Comparison of ENCODE assay signal across 8 cellular contexts in genomic region chrX:107659768-107660167, GRCh38. TPM values are rescaled to one million over a fixed set of nuclear protein-coding genes. Genes with fewer than 3 reads are reported as not detected.
DNase-seq lines count a peak whose midpoint lies in the region; ATAC-seq and TF ChIP-seq lines count a peak whose summit lies in the region.

No MANE protein-coding gene starts in this region.

- no peaks in the 10 kb centered on the region for H3K9me3 ChIP-seq in IMR-90 (ENCODE audit: control insufficient read depth, insufficient read depth, low read length)

- WGBS in IMR-90 (ENCODE audit: extremely low coverage in 2 of 2, insufficient read length in 1 of 2), 2 experiments, result no CpG with 5 or more reads among the region's 1 CpG

- TF ChIP-seq POLR2A in IMR-90 (IDR thresholded peaks at IDR 0.05; ENCODE audit: low read depth, low read length), result no peak

- no peaks in the 10 kb centered on the region for H3K36me3 ChIP-seq in IMR-90 (ENCODE audit: control insufficient read depth, insufficient read depth, low read length)

- peaks cover 3% of the 10 kb centered on the region for H3K27me3 ChIP-seq in IMR-90 (ENCODE audit: control insufficient read depth, insufficient read depth, low read length)

- H3K4me1 Mint-ChIP-seq in stimulated activated effector memory CD8-positive, alpha-beta T cell treated with anti-CD3 and anti-CD28 coated beads, Interleukin-12 subunit alpha, Interleukin-12 subunit beta, amount 100 ng/mL, for 72 hours, result peaks cover 9% of the 10 kb centered on the region

- H3K36me3 Mint-ChIP-seq in stimulated activated effector memory CD8-positive, alpha-beta T cell treated with anti-CD3 and anti-CD28 coated beads, Interleukin-12 subunit alpha, Interleukin-12 subunit beta, amount 100 ng/mL, for 72 hours, result peaks cover under 1% of the 10 kb centered on the region

- H3K4ac ChIP-seq in IMR-90 (ENCODE audit: low read depth, low read length), result no peak overlapping the region

- no peak overlapping the region for H3K18ac ChIP-seq in IMR-90 (ENCODE audit: low read depth, low read length)

- POLR2A ChIA-PET in IMR-90 (lab: Charles Lee; ENCODE audit: unreplicated experiment), result no interaction called here

- no TSS peak for BruUV-seq in IMR-90 (replicated peaks; lab: Mats Ljungman, UMichigan)

- no peak overlapping the region for H3K14ac ChIP-seq in IMR-90 (replicated peaks; ENCODE audit: low read depth, low read length)

- no peak overlapping the region for H4K91ac ChIP-seq in IMR-90 (ENCODE audit: insufficient read depth, low read depth, low read length)

- in situ Hi-C loops in IMR-90 (cut with MboI; ENCODE audit: low sequenced_read_pairs), result loop anchor here (5.0 to 10.0 kb wide), 2 partner anchors 118 to 415 kb away; partner anchors contain the start of genes NCBP2L and TSC22D3

- peak; percentile 73 for TF ChIP-seq RAD21 in IMR-90 (IDR thresholded peaks at IDR 0.05; ENCODE audit: low read length)

- H2AK9ac ChIP-seq in IMR-90 (replicated peaks; ENCODE audit: low read depth, low read length, poor library complexity), result no peak overlapping the region

- TF ChIP-seq CTCF in IMR-90 (conservative IDR thresholded peaks at IDR 0.05; ENCODE audit: low read depth, low read length), result peak; percentile 80

- no peak overlapping the region for H2AFZ ChIP-seq in IMR-90 (replicated peaks; ENCODE audit: low read length, poor library complexity)

- no peak overlapping the region for H3K4me3 ChIP-seq in IMR-90 (ENCODE audit: insufficient read depth, low read depth, low read length)

- H4K20me1 ChIP-seq in IMR-90 (ENCODE audit: insufficient read depth, low read length), result peaks cover 6% of the 10 kb centered on the region; the same call in 1 of the 2 replicates

- H3K23ac ChIP-seq in IMR-90 (ENCODE audit: low read depth, low read length), result no peak overlapping the region

- H2BK120ac ChIP-seq in IMR-90 (ENCODE audit: low read depth, low read length), result no peak overlapping the region

- no peaks in the 10 kb centered on the region for H3K9me3 Mint-ChIP-seq in stimulated activated effector memory CD8-positive, alpha-beta T cell treated with anti-CD3 and anti-CD28 coated beads, Interleukin-12 subunit alpha, Interleukin-12 subunit beta, amount 100 ng/mL, for 72 hours

- H4K5ac ChIP-seq in IMR-90 (ENCODE audit: low read depth, low read length), result no peak overlapping the region

- H4K8ac ChIP-seq in IMR-90 (ENCODE audit: low read depth in 2 of 2, low read length in 2 of 2), result no peak overlapping the region

- H2BK5ac ChIP-seq in IMR-90 (ENCODE audit: low read depth, low read length, poor library complexity, severe bottlenecking), result no peak overlapping the region

- peaks cover 4% of the 10 kb centered on the region; the same call in 1 of the 2 replicates for H3K9me1 ChIP-seq in IMR-90 (ENCODE audit: insufficient read depth, low read length)

- no peak overlapping the region for H3K4me3 Mint-ChIP-seq in stimulated activated effector memory CD8-positive, alpha-beta T cell treated with anti-CD3 and anti-CD28 coated beads, Interleukin-12 subunit alpha, Interleukin-12 subunit beta, amount 100 ng/mL, for 72 hours

- ATAC-seq in IMR-90 (ENCODE audit: low read depth), result peak; percentile 43
- ATAC-seq in stimulated activated effector memory CD8-positive, alpha-beta T cell treated with anti-CD3 and anti-CD28 coated beads, Interleukin-12 subunit alpha, Interleukin-12 subunit beta, amount 100 ng/mL, for 72 hours, result no peak

- no peaks in the 10 kb centered on the region for H3K4me1 ChIP-seq in IMR-90 (ENCODE audit: control insufficient read depth, insufficient read depth, low read length)

- H3K56ac ChIP-seq in IMR-90 (ENCODE audit: extremely low read depth, insufficient read depth, low read length), result no peak overlapping the region

- no peak overlapping the region for H3K27ac Mint-ChIP-seq in stimulated activated effector memory CD8-positive, alpha-beta T cell treated with anti-CD3 and anti-CD28 coated beads, Interleukin-12 subunit alpha, Interleukin-12 subunit beta, amount 100 ng/mL, for 72 hours

- no peak overlapping the region for H2AK5ac ChIP-seq in IMR-90 (ENCODE audit: low read depth, low read length)

- H2BK15ac ChIP-seq in IMR-90 (ENCODE audit: low read depth, low read length), result no peak overlapping the region

- DNase-seq in NCI-H1092 treated with DMSO at 0.1 percent for 48 hours (lab: John Stamatoyannopoulos, UW) (peak; percentile 30), NCI-H1092 (lab: John Stamatoyannopoulos, UW) (no peak), IMR-90 (peak; percentile 64), SKM-1 (lab: John Stamatoyannopoulos, UW; ENCODE audit: unreplicated experiment) (peak; percentile 26), fibroblast of the conjunctiva (ENCODE audit: low read depth) (peak; percentile 55), retina (peak; percentile 23), middle frontal gyrus (ENCODE audit: extremely low spot score, low spot score) (no peak)
- no peak for DNase-seq in stimulated activated effector memory CD8-positive, alpha-beta T cell treated with anti-CD3 and anti-CD28 coated beads, Interleukin-12 subunit alpha, Interleukin-12 subunit beta, amount 100 ng/mL, for 72 hours (ENCODE audit: low spot score in 2 of 2)

- dilution Hi-C loops in IMR-90 (cut with HindIII; ENCODE audit: low sequenced_read_pairs, unreplicated experiment), result no loop called here

- no peak overlapping the region for H3K27ac ChIP-seq in IMR-90 (ENCODE audit: insufficient read depth, low read length)

- CTCF ChIA-PET in IMR-90 (lab: Yijun Ruan, JAX), result interaction anchor here (0.6 to 1.4 kb wide), 6 partner anchors 9 to 941 kb away, joined by 3 to 8 read pairs (median 4); partner anchors contain the start of gene NCBP2L

- no peak overlapping the region for H3K9ac ChIP-seq in IMR-90 (ENCODE audit: low read depth, low read length)

- no peaks in the 10 kb centered on the region for H3K79me1 ChIP-seq in IMR-90 (ENCODE audit: low read depth in 1 of 2, low read length in 2 of 2)

- no peak overlapping the region for H2BK20ac ChIP-seq in IMR-90 (ENCODE audit: low read depth, low read length)

- intact Hi-C loops in IMR-90 (cut with micrococcal nuclease), result loop anchor here (1.0 to 10.0 kb wide), 5 partner anchors 59 to 765 kb away; partner anchors contain the start of gene NCBP2L

- H3K4me2 ChIP-seq in IMR-90 (ENCODE audit: low read depth, low read length), result no peak overlapping the region

TF ChIP-seq in IMR-90, 13 proteins besides CTCF, POLR2A, EP300 and RAD21:
- no peak for TF ChIP-seq FOS (IDR thresholded peaks at IDR 0.05; ENCODE audit: low read depth, low read length)
- no peak for TF ChIP-seq CEBPB (IDR thresholded peaks at IDR 0.05; ENCODE audit: low read depth, low read length)
- TF ChIP-seq, protein P1, sequence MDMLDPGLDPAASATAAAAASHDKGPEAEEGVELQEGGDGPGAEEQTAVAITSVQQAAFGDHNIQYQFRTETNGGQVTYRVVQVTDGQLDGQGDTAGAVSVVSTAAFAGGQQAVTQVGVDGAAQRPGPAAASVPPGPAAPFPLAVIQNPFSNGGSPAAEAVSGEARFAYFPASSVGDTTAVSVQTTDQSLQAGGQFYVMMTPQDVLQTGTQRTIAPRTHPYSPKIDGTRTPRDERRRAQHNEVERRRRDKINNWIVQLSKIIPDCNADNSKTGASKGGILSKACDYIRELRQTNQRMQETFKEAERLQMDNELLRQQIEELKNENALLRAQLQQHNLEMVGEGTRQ (IDR thresholded peaks at IDR 0.05; ENCODE audit: low read depth, low read length), result no peak
- TF ChIP-seq MAFK (IDR thresholded peaks at IDR 0.05; ENCODE audit: low read depth, low read length), result peak; percentile 70
- no peak for TF ChIP-seq MXI1 (IDR thresholded peaks at IDR 0.05; ENCODE audit: borderline replicate concordance, low read depth, low read length)
- TF ChIP-seq SMC3 (IDR thresholded peaks at IDR 0.05; ENCODE audit: low read depth, low read length), result peak; percentile 81
- TF ChIP-seq RCOR1 (IDR thresholded peaks at IDR 0.05; ENCODE audit: insufficient replicate concordance, low read length), result no peak
- no peak for TF ChIP-seq CHD1 (IDR thresholded peaks at IDR 0.05; ENCODE audit: low read depth, low read length)

RNA-seq across cellular contexts. Expression of gene PRPS1, which starts 31.5 kb away (rescaled TPM):
- 137 and 162 TPM in 2 replicates for total RNA-seq in IMR-90 (2012; rRNA removed)
- 113 and 118 TPM in 2 replicates for polyA plus RNA-seq in IMR-90 (2012; rRNA removed)
- 38.7 and 103 TPM in 2 replicates for polyA plus RNA-seq in IMR-90 (2012; cell fraction: cytosol; rRNA removed)
- polyA plus RNA-seq in IMR-90 (2012; cell fraction: nucleus; rRNA removed; ENCODE audit: low replicate concordance), result 19.0 and 61.9 TPM in 2 replicates

Comparison
In these comparisons a context has a peak if more than half of its experiments do, and no peak if none do; other contexts are left out.
1. DNase-seq: peak in NCI-H1092 treated with DMSO at 0.1 percent for 48 hours (single experiment), IMR-90 (single experiment), SKM-1 (single experiment), fibroblast of the conjunctiva (single experiment) and retina (single experiment); none in NCI-H1092 (single experiment), middle frontal gyrus (single experiment) and stimulated activated effector memory CD8-positive, alpha-beta T cell treated with anti-CD3 and anti-CD28 coated beads, Interleukin-12 subunit alpha, Interleukin-12 subunit beta, amount 100 ng/mL, for 72 hours (0 of 2).